In the genomic region with DNA sequence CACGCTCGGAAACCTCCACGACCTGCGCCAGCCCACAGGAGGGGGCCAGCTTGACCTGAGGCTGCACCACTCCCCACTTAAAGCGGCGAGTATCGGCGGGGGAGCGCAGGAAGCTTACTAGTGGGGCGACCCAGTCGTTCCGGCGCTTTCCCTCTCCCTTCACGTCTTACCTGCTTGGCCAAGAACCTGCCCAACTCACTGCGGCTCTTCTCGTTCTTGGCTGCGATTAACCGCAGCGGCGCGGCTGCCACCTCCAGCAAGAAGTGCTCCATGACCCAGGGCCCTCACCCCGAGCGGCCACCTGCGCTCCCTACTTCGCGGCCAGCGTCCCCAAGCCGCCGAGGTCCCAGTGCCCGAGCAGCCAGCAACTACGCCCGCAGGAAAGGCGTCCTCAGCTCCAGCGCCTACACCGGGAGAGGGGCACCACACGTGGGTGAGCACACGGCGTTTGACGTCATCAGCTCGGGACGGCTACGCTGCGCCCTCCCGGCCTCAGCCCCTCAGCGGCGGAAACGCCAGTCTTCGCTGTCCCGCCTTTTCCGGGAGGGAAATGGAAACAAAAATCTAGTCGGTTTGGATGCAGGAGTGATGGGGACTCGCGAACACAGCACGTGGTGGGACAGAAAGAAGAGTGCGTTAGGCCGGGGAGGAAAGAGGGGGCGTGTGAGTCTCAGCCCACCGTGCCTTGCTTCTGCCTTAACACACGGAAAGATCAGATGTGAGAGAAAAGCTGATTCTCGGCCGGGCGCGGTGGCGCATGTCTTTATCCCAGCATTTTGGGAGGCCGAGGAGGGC, we compare ENCODE assay signal across 8 cellular contexts. TPM values are rescaled to one million over a fixed set of nuclear protein-coding genes. Genes with fewer than 3 reads are reported as not detected.
DNase-seq lines count a peak whose midpoint lies in the region; ATAC-seq and TF ChIP-seq lines count a peak whose summit lies in the region.

A gene with protein sequence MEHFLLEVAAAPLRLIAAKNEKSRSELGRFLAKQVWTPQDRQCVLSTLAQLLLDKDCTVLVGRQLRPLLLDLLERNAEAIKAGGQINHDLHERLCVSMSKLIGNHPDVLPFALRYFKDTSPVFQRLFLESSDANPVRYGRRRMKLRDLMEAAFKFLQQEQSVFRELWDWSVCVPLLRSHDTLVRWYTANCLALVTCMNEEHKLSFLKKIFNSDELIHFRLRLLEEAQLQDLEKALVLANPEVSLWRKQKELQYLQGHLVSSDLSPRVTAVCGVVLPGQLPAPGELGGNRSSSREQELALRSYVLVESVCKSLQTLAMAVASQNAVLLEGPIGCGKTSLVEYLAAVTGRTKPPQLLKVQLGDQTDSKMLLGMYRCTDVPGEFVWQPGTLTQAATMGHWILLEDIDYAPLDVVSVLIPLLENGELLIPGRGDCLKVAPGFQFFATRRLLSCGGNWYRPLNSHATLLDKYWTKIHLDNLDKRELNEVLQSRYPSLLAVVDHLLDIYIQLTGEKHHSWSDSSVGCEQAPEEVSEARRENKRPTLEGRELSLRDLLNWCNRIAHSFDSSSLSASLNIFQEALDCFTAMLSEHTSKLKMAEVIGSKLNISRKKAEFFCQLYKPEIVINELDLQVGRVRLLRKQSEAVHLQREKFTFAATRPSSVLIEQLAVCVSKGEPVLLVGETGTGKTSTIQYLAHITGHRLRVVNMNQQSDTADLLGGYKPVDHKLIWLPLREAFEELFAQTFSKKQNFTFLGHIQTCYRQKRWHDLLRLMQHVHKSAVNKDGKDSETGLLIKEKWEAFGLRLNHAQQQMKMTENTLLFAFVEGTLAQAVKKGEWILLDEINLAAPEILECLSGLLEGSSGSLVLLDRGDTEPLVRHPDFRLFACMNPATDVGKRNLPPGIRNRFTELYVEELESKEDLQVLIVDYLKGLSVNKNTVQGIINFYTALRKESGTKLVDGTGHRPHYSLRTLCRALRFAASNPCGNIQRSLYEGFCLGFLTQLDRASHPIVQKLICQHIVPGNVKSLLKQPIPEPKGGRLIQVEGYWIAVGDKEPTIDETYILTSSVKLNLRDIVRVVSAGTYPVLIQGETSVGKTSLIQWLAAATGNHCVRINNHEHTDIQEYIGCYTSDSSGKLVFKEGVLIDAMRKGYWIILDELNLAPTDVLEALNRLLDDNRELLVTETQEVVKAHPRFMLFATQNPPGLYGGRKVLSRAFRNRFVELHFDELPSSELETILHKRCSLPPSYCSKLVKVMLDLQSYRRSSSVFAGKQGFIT (N-terminal part only) (minus strand): TSS at position 459 of the 795 bp plus-strand sequence. CDS start 187 bp downstream, at position 272.

- no peaks in the 10 kb centered on the region for H3K9me3 Mint-ChIP-seq in CD8-positive, alpha-beta memory T cell

- H3K4me1 Mint-ChIP-seq in CD8-positive, alpha-beta memory T cell, result peaks cover 28 to 42% (median 40%) of the 10 kb centered on the region in 3 donors

- peak within 1 kb of the TSS; percentile 88 to 98 (median 96) for H3K4me3 Mint-ChIP-seq in CD8-positive, alpha-beta memory T cell

- H3K36me3 ChIP-seq in CD8-positive, alpha-beta memory T cell (ENCODE audit: insufficient read depth, low read length), result no peaks in the 10 kb centered on the region
- no peaks in the 10 kb centered on the region for H3K36me3 ChIP-seq in lower lobe of right lung

- peak; percentile 80 to 90 (median 89) for DNase-seq in CD8-positive, alpha-beta memory T cell
- DNase-seq in HS-27A (ENCODE audit: low read depth) (peak; percentile 60), NK-92 (lab: John Stamatoyannopoulos, UW; ENCODE audit: unreplicated experiment) (peak; percentile 16), lower lobe of right lung (peak; percentile 94)
- DNase-seq in activated CD8-positive, alpha-beta memory T cell treated with anti-CD3 and anti-CD28 coated beads for 1 hour (ENCODE audit: extremely low read depth in 1 of 2, low read depth in 1 of 2), result peak; percentile 68 to 74
- DNase-seq in effector CD4-positive, alpha-beta T cell, result peak; percentile 85
- peak; percentile 81 to 89 (median 84) for DNase-seq in stimulated activated CD4-positive, alpha-beta T cell treated with anti-CD3 and anti-CD28 coated beads, TNF-alpha, amount 100 ng/mL, for 24 hours (ENCODE audit: low read depth in 3 of 3)

- TF ChIP-seq CTCF in lower lobe of right lung (IDR thresholded peaks at IDR 0.05), result no peak

- ATAC-seq in GM19467 (IDR thresholded peaks at IDR 0.05; ENCODE audit: unreplicated experiment) (peak; percentile 93), lower lobe of right lung (peak; percentile 99 to 100)

- H3K27ac Mint-ChIP-seq in CD8-positive, alpha-beta memory T cell, result peak within 1 kb of the TSS; percentile 90 to 98 (median 95)

- CTCF ChIA-PET in CD8-positive, alpha-beta memory T cell (lab: Charles Lee), result interaction anchor here (0.8 to 2.8 kb wide), 11 partner anchors 8 to 660 kb away, joined by 3 to 21 read pairs (median 4); a partner anchor contains a TSS

- H3K27ac ChIP-seq in CD8-positive, alpha-beta memory T cell (ENCODE audit: low read depth, low read length), result peak within 1 kb of the TSS; percentile 78
- peak within 1 kb of the TSS; percentile 94 for H3K27ac ChIP-seq in lower lobe of right lung

- POLR2A ChIA-PET in CD8-positive, alpha-beta memory T cell (lab: Charles Lee), result interaction anchor here (0.7 to 2.6 kb wide), 6 partner anchors 10 to 739 kb away, joined by 3 to 41 read pairs (median 6); a partner anchor contains a TSS

- intact Hi-C loops in lower lobe of right lung (cut with DNase I), result no loop called here

- peaks cover 0 to 2% of the 10 kb centered on the region in 2 donors for H3K27me3 Mint-ChIP-seq in CD8-positive, alpha-beta memory T cell

- peaks cover 16% of the 10 kb centered on the region for H3K4me1 ChIP-seq in CD8-positive, alpha-beta memory T cell (ENCODE audit: insufficient read depth, low read length)
- H3K4me1 ChIP-seq in lower lobe of right lung, result peaks cover 22% of the 10 kb centered on the region

- H3K27me3 ChIP-seq in CD8-positive, alpha-beta memory T cell (ENCODE audit: insufficient read depth, low read length, poor library complexity, severe bottlenecking), result no peaks in the 10 kb centered on the region
- no peaks in the 10 kb centered on the region for H3K27me3 ChIP-seq in lower lobe of right lung (ENCODE audit: low read depth)

- peaks cover 0 to 14% (median 1%) of the 10 kb centered on the region in 3 donors for H3K36me3 Mint-ChIP-seq in CD8-positive, alpha-beta memory T cell

- peak within 1 kb of the TSS; percentile 85 for H3K4me3 ChIP-seq in CD8-positive, alpha-beta memory T cell (ENCODE audit: low read length)
- peak within 1 kb of the TSS; percentile 92 for H3K4me3 ChIP-seq in lower lobe of right lung

- no peaks in the 10 kb centered on the region for H3K9me3 ChIP-seq in CD8-positive, alpha-beta memory T cell (ENCODE audit: low read length)
- H3K9me3 ChIP-seq in lower lobe of right lung, result no peaks in the 10 kb centered on the region

RNA-seq across cellular contexts. Expression of the gene that starts here (rescaled TPM):
- total RNA-seq in CD8-positive, alpha-beta memory T cell, result 10 to 100 TPM; 63.3 to 63.6 TPM
- polyA plus RNA-seq in CD8-positive, alpha-beta memory T cell, result 8.6 TPM
- total RNA-seq in lower lobe of right lung, result 29.6 TPM

Comparison
In these comparisons a context has a peak if more than half of its experiments do, and no peak if none do; other contexts are left out.
1. Peak in every context shown above with its lines: DNase-seq, ATAC-seq, H3K4me3 ChIP-seq and H3K27ac ChIP-seq.
2. DNase-seq: peak in every context shown above with its lines; median percentile 94 in lower lobe of right lung; 89 in CD8-positive, alpha-beta memory T cell; 85 in effector CD4-positive, alpha-beta T cell; 84 in stimulated activated CD4-positive, alpha-beta T cell treated with anti-CD3 and anti-CD28 coated beads, TNF-alpha, amount 100 ng/mL, for 24 hours; 71 in activated CD8-positive, alpha-beta memory T cell treated with anti-CD3 and anti-CD28 coated beads for 1 hour; 60 in HS-27A; 16 in NK-92.